ENCODE assay signal across 1 cellular context in the genomic region with DNA sequence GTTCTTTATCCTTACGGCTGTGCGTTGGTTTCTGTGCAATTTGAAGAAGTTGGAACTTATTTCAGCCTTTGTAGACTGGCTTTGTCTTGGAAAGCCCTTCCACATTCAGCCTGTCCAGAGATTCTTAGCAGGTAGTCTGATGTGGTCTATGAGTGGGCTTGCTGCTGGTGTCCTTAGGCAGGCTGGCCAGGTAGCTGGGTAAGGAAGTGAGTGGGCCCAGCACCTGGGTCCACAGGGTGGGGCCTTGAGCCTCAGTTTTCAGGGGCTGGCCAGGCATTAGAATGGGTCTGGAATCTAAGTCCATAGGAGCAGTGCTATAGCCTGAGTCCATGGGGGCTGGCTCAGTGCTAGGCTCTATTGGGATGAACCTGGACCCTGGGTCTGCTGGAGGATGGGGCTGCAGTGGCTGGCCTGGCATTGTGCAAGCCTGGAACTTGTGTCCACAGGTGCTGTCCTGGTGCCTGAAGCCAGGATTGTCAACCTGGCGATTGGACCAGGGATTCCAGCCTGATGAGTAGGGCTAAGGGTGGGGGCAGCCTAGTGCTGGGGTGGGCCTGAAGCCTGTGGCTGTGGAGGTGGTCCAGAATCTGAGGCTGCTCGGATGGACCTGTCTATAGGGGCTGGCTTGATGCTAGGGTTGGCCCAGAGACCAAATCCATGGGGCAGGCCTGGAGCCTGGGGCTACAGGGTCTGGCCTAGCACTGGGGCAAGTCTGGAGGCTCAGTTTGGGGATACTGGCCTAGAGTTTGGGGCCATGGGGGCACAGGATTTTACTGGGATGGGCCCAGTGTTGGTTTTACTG.
TF ChIP-seq lines count a peak whose summit lies in the region.

No MANE protein-coding gene starts in this region.

TF ChIP-seq in GM23338, 12 proteins besides CTCF, POLR2A, EP300 and RAD21 (continued from another document):
- TF ChIP-seq, protein P1, sequence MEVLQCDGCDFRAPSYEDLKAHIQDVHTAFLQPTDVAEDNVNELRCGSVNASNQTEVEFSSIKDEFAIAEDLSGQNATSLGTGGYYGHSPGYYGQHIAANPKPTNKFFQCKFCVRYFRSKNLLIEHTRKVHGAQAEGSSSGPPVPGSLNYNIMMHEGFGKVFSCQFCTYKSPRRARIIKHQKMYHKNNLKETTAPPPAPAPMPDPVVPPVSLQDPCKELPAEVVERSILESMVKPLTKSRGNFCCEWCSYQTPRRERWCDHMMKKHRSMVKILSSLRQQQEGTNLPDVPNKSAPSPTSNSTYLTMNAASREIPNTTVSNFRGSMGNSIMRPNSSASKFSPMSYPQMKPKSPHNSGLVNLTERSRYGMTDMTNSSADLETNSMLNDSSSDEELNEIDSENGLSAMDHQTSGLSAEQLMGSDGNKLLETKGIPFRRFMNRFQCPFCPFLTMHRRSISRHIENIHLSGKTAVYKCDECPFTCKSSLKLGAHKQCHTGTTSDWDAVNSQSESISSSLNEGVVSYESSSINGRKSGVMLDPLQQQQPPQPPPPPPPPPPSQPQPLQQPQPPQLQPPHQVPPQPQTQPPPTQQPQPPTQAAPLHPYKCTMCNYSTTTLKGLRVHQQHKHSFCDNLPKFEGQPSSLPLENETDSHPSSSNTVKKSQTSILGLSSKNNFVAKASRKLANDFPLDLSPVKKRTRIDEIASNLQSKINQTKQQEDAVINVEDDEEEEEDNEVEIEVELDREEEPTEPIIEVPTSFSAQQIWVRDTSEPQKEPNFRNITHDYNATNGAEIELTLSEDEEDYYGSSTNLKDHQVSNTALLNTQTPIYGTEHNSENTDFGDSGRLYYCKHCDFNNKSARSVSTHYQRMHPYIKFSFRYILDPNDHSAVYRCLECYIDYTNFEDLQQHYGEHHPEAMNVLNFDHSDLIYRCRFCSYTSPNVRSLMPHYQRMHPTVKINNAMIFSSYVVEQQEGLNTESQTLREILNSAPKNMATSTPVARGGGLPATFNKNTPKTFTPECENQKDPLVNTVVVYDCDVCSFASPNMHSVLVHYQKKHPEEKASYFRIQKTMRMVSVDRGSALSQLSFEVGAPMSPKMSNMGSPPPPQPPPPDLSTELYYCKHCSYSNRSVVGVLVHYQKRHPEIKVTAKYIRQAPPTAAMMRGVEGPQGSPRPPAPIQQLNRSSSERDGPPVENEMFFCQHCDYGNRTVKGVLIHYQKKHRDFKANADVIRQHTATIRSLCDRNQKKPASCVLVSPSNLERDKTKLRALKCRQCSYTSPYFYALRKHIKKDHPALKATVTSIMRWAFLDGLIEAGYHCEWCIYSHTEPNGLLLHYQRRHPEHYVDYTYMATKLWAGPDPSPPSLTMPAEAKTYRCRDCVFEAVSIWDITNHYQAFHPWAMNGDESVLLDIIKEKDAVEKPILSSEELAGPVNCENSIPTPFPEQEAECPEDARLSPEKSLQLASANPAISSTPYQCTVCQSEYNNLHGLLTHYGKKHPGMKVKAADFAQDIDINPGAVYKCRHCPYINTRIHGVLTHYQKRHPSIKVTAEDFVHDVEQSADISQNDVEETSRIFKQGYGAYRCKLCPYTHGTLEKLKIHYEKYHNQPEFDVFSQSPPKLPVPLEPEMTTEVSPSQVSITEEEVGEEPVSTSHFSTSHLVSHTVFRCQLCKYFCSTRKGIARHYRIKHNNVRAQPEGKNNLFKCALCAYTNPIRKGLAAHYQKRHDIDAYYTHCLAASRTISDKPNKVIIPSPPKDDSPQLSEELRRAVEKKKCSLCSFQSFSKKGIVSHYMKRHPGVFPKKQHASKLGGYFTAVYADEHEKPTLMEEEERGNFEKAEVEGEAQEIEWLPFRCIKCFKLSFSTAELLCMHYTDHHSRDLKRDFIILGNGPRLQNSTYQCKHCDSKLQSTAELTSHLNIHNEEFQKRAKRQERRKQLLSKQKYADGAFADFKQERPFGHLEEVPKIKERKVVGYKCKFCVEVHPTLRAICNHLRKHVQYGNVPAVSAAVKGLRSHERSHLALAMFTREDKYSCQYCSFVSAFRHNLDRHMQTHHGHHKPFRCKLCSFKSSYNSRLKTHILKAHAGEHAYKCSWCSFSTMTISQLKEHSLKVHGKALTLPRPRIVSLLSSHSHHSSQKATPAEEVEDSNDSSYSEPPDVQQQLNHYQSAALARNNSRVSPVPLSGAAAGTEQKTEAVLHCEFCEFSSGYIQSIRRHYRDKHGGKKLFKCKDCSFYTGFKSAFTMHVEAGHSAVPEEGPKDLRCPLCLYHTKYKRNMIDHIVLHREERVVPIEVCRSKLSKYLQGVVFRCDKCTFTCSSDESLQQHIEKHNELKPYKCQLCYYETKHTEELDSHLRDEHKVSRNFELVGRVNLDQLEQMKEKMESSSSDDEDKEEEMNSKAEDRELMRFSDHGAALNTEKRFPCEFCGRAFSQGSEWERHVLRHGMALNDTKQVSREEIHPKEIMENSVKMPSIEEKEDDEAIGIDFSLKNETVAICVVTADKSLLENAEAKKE (CRISPR knock-in tag; IDR thresholded peaks at IDR 0.05), result no peak
- no peak for TF ChIP-seq POLR2AphosphoS5 (IDR thresholded peaks at IDR 0.05; ENCODE audit: low read depth)
- no peak for TF ChIP-seq EZH2 (IDR thresholded peaks at IDR 0.05; ENCODE audit: low read depth, unreplicated experiment)
- no peak for TF ChIP-seq NANOG (IDR thresholded peaks at IDR 0.05; ENCODE audit: borderline replicate concordance)
- TF ChIP-seq EZH2phosphoT487 (IDR thresholded peaks at IDR 0.05; ENCODE audit: unreplicated experiment), result no peak
